Comparison of ENCODE assay signal across 8 cellular contexts in the genomic region with DNA sequence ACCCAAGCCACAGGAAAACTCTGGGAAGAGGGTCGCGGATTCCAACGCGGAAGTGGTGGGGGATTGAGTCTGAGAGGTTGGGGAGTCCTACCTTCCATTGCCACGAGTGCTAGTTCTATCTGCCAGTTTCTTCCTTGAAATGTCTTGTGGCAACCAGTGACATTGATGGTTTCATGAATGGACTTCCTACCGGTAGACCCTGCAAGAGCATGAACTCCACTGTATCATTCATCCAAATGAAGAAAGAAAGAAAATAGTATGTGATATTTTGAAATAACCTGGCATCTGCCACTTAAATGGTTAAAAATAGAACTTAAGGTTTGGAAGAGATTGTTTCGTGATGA. TPM values are rescaled to one million over a fixed set of nuclear protein-coding genes. Genes with fewer than 3 reads are reported as not detected.
DNase-seq lines count a peak whose midpoint lies in the region; ATAC-seq and TF ChIP-seq lines count a peak whose summit lies in the region.

No MANE protein-coding gene starts in this region.

- H3K27ac ChIP-seq in DOHH2 (ENCODE audit: low read depth, low read length) (peak overlapping the region; percentile 48), suprapubic skin (no peak overlapping the region)

- CTCF ChIA-PET in activated CD4-positive, alpha-beta memory T cell treated with anti-CD3 and anti-CD28 coated beads for 36 hours (lab: Charles Lee): no interaction called here

- intact Hi-C loops in activated CD4-positive, alpha-beta memory T cell treated with anti-CD3 and anti-CD28 coated beads for 36 hours (cut with micrococcal nuclease): loop anchor here (1.0 to 10.0 kb wide), 7 partner anchors 177 to 1038 kb away; partner anchors contain the start of genes LSM6, SMAD1 and ZNF827

- H3K9me3 ChIP-seq in DOHH2 (ENCODE audit: control insufficient read depth, insufficient read depth, low read length) (no peaks in the 10 kb centered on the region), suprapubic skin (no peaks in the 10 kb centered on the region)

- no peaks in the 10 kb centered on the region for H3K9me2 ChIP-seq in DOHH2 (replicated peaks; ENCODE audit: control insufficient read depth, low read length)

- DNase-seq in activated CD4-positive, alpha-beta memory T cell treated with anti-CD3 and anti-CD28 coated beads for 36 hours: no peak
- DNase-seq in suprapubic skin (ENCODE audit: low spot score in 2 of 2): no peak
- no peak for DNase-seq in activated naive CD4-positive, alpha-beta T cell treated with Interleukin-2 at 50 U/mL for 16 hours
- DNase-seq in GM13976 (ENCODE audit: low spot score): no peak

- H3K36me3 ChIP-seq in DOHH2 (ENCODE audit: control insufficient read depth, low read length) (peaks cover 4% of the 10 kb centered on the region; the same call in 1 of the 2 replicates), suprapubic skin (no peaks in the 10 kb centered on the region)

- H3K4me1 Mint-ChIP-seq in activated CD4-positive, alpha-beta memory T cell treated with anti-CD3 and anti-CD28 coated beads for 36 hours (ENCODE audit: low read depth): peaks cover 19% of the 10 kb centered on the region

- H3F3A ChIP-seq in DOHH2 (ENCODE audit: control insufficient read depth, insufficient read depth): no peaks in the 10 kb centered on the region

- in situ Hi-C loops in GM13976 (cut with MboI; ENCODE audit: low sequenced_read_pairs, unreplicated experiment): no loop called here

- H3K4me3 ChIP-seq in DOHH2 (ENCODE audit: low read length) (peak overlapping the region; percentile 89), iPS-11a (ENCODE audit: low read depth, low read length) (peak overlapping the region; percentile 86), suprapubic skin (peak overlapping the region; percentile 81)

- TF ChIP-seq CTCF in DOHH2 (IDR thresholded peaks at IDR 0.05; ENCODE audit: low read depth, low read length, poor library complexity, severe bottlenecking): no peak
- TF ChIP-seq CTCF in suprapubic skin (IDR thresholded peaks at IDR 0.05): no peak
- no peak for TF ChIP-seq CTCF in GM13976 (IDR thresholded peaks at IDR 0.05; ENCODE audit: borderline replicate concordance, control extremely low read depth, extremely low read depth, insufficient read depth, missing control alignments)

- H3K4me1 ChIP-seq in DOHH2 (ENCODE audit: control insufficient read depth, low read length) (peaks cover 32% of the 10 kb centered on the region), suprapubic skin (peaks cover 23% of the 10 kb centered on the region)

- H3K27ac Mint-ChIP-seq in activated CD4-positive, alpha-beta memory T cell treated with anti-CD3 and anti-CD28 coated beads for 36 hours: peak overlapping the region; percentile 57

- H3K4me2 ChIP-seq in DOHH2 (ENCODE audit: low read length): peak overlapping the region; percentile 96

- ATAC-seq in GM21367 (IDR thresholded peaks at IDR 0.05; ENCODE audit: unreplicated experiment): peak; percentile 19
- peak; percentile 25 for ATAC-seq in HG03565 (IDR thresholded peaks at IDR 0.05; ENCODE audit: unreplicated experiment)

- TF ChIP-seq EP300 in suprapubic skin (IDR thresholded peaks at IDR 0.05): no peak

- H3K27me3 Mint-ChIP-seq in activated CD4-positive, alpha-beta memory T cell treated with anti-CD3 and anti-CD28 coated beads for 36 hours: no peaks in the 10 kb centered on the region

- WGBS in suprapubic skin: 2% methylated on average over 3 of the region's 7 CpGs

- peaks cover 2% of the 10 kb centered on the region for H3K36me3 Mint-ChIP-seq in activated CD4-positive, alpha-beta memory T cell treated with anti-CD3 and anti-CD28 coated beads for 36 hours

- TF ChIP-seq POLR2A in suprapubic skin (IDR thresholded peaks at IDR 0.05): no peak

- H3K9me3 Mint-ChIP-seq in activated CD4-positive, alpha-beta memory T cell treated with anti-CD3 and anti-CD28 coated beads for 36 hours: no peaks in the 10 kb centered on the region

- POLR2A ChIA-PET in activated CD4-positive, alpha-beta memory T cell treated with anti-CD3 and anti-CD28 coated beads for 36 hours (lab: Charles Lee): no interaction called here

- H3K27me3 ChIP-seq in DOHH2 (ENCODE audit: control insufficient read depth, low read length): no peaks in the 10 kb centered on the region
- H3K27me3 ChIP-seq in suprapubic skin: no peaks in the 10 kb centered on the region

- H4K20me1 ChIP-seq in DOHH2 (ENCODE audit: control insufficient read depth, insufficient read depth, low read depth, low read length): no peaks in the 10 kb centered on the region

- peaks cover 42% of the 10 kb centered on the region for H3K79me2 ChIP-seq in DOHH2 (ENCODE audit: control insufficient read depth, low read length)

- H3K4me3 Mint-ChIP-seq in activated CD4-positive, alpha-beta memory T cell treated with anti-CD3 and anti-CD28 coated beads for 36 hours: no peak overlapping the region

RNA-seq across cellular contexts. Expression of gene SLC10A7, which starts 1.1 kb away (rescaled TPM):
- 10 to 100 TPM; 10.9 to 14.7 TPM for total RNA-seq in activated CD4-positive, alpha-beta memory T cell treated with anti-CD3 and anti-CD28 coated beads for 36 hours
- 10 to 100 TPM; 10.1 to 24.5 (median 11.7) TPM for total RNA-seq in suprapubic skin
